In the genomic region with DNA sequence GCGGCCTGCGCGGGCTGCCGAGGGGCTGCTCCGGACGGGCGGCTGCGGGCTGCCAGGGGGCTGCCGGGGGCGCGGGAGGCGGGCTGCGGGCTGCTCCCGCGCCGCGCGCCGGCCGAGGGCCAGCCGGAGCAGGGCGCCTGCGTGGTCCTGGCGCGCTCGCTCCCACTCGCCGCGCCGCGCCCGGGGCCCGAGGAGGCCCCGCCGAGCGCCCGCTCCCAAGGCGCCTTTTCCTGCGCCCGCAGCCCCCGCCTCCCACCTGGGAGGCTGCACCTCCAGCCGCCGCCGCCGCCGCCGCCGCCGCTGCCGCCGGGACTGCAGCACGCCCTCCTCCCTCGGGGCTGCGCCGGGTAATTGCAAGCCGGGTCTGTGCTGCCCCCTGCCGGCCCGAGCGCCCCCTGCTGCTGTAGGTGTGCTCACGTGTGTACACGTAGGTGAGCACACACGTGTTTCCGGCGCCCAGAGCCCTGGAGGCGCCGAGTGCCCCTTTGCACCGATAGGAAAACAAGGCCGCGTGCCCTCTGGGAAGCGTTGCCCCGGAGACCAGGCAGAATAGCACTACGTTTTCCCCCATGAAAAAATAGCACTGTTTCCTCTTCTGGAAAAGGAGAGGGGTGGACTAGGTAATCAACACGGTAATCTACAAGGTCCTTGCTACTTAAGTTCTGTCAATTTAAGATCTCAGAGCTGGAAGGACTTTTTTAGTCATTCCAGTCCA, we compare ENCODE assay signal across 8 cellular contexts. TPM values are rescaled to one million over a fixed set of nuclear protein-coding genes. Genes with fewer than 3 reads are reported as not detected.
DNase-seq lines count a peak whose midpoint lies in the region; ATAC-seq and TF ChIP-seq lines count a peak whose summit lies in the region.

EPB41L4B (minus strand) TSS at position 326 of the 715 bp plus-strand sequence. CDS start 613 bp downstream, outside the sequence.

- peak within 1 kb of the TSS; percentile 73 for H3K4me3 Mint-ChIP-seq in chondrocyte (ENCODE audit: unreplicated experiment)

- DNase-seq in AG08396 (ENCODE audit: low spot score) (peak; percentile 88), NCI-H2227 treated with DMSO at 0.1 percent for 48 hours (lab: John Stamatoyannopoulos, UW) (peak; percentile 79), chondrocyte (ENCODE audit: low spot score) (peak; percentile 94), kidney tubule cell (ENCODE audit: low spot score) (peak; percentile 94)
- peak; percentile 88 to 92 for DNase-seq in activated CD4-positive, alpha-beta T cell treated with anti-CD3 and anti-CD28 coated beads for 24 hours (ENCODE audit: low read depth in 2 of 2)
- DNase-seq in stimulated activated CD4-positive, alpha-beta T cell treated with anti-CD3 and anti-CD28 coated beads, Interleukin-1b, Interleukin-23, amount 100 ng/mL, for 24 hours (ENCODE audit: low read depth in 4 of 4, low spot score in 1 of 4): peak; percentile 75 to 90 (median 88)

- H3K27ac Mint-ChIP-seq in chondrocyte (ENCODE audit: unreplicated experiment): peak within 1 kb of the TSS; percentile 5

- no peaks in the 10 kb centered on the region for H3K36me3 Mint-ChIP-seq in chondrocyte (ENCODE audit: low read depth)

- peaks cover 21% of the 10 kb centered on the region for H3K4me1 Mint-ChIP-seq in chondrocyte (ENCODE audit: low read depth)

- H3K9me3 Mint-ChIP-seq in chondrocyte (ENCODE audit: low read depth): no peaks in the 10 kb centered on the region

- ATAC-seq in GM18907 (IDR thresholded peaks at IDR 0.05; ENCODE audit: unreplicated experiment): peak; percentile 98
- ATAC-seq in HG03159 (IDR thresholded peaks at IDR 0.05; ENCODE audit: unreplicated experiment): peak; percentile 99

- no peaks in the 10 kb centered on the region for H3K27me3 Mint-ChIP-seq in chondrocyte (ENCODE audit: low read depth)

- TF ChIP-seq CTCF in chondrocyte (IDR thresholded peaks at IDR 0.05): peak; percentile 99

RNA-seq across cellular contexts. Expression of gene EPB41L4B, which starts in this region (rescaled TPM):
- total RNA-seq in chondrocyte: 3.7 to 5.4 TPM (median 4.1 TPM) in 3 replicates

Comparison
In these comparisons a context has a peak if more than half of its experiments do, and no peak if none do; other contexts are left out.
1. Peak in every context shown above with its lines: DNase-seq and ATAC-seq.